25 cellular contexts compared by ENCODE assay signal in the genomic region with DNA sequence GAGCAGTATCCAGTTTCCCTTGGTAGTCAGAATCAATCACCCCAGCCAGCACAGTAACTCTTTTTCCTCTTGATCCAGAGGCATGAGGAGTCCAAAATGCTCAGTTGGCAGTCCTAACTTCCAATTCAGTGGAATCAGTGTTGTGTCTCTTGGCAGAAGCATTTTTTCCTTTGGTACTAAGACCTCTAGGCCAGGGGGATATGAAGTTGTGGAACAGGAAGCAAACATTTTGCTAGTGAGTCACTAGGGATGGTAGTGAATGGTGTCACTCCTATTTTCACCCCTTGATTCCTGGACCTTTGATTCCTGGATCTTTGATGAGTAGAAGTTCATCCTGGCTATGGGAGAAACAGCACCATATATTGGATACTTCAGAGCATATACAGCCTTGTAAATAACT.
DNase-seq lines count a peak whose midpoint lies in the region; ATAC-seq and TF ChIP-seq lines count a peak whose summit lies in the region.
"Had no signal": no experiment of that assay in that cellular context is flagged by ENCODE, and none has a peak within 500 bp of the region (broad histone marks: within the 10 kb centered on the region; RNA-seq: fewer than 3 reads in every experiment).

No MANE protein-coding gene starts in this region.

- H2AFZ ChIP-seq in HCT116 (ENCODE audit: low read depth, low read length, poor library complexity, severe bottlenecking): no peak overlapping the region

- no peak for TF ChIP-seq POLR2A in HCT116 (IDR thresholded peaks at IDR 0.05; ENCODE audit: borderline replicate concordance, extremely low read depth, insufficient read depth, insufficient read length)
- no peak for TF ChIP-seq POLR2A in gastroesophageal sphincter (IDR thresholded peaks at IDR 0.05)

- ATAC-seq in HCT116 (no peak), SK-N-SH treated with all-trans-retinoic acid at 6 μM for 48 hours (peak; percentile 36; the same call in 2 of the 3 replicates), gastroesophageal sphincter (no peak), HG03521 (IDR thresholded peaks at IDR 0.05; ENCODE audit: unreplicated experiment) (no peak), GM18511 (IDR thresholded peaks at IDR 0.05; ENCODE audit: unreplicated experiment) (no peak)
- ATAC-seq: GM12878, K562, T-cell had no signal

- no peak for TF ChIP-seq EP300 in gastroesophageal sphincter (IDR thresholded peaks at IDR 0.05)

- no peak overlapping the region for H3K27ac ChIP-seq in HCT116 (ENCODE audit: low read depth, low read length)
- no peak overlapping the region for H3K27ac ChIP-seq in gastroesophageal sphincter
- H3K27ac ChIP-seq: dorsolateral prefrontal cortex, stomach, tibial nerve had no signal

- H3K36me3 ChIP-seq in HCT116 (ENCODE audit: control insufficient read depth in 1 of 2, insufficient read depth in 2 of 2, low read length in 2 of 2) (no peaks in the 10 kb centered on the region), gastroesophageal sphincter (no peaks in the 10 kb centered on the region)
- H3K36me3 ChIP-seq: stomach, tibial nerve had no signal

- DNase-seq in HCT116 (ENCODE audit: low read depth, low spot score) (no peak), epithelial cell of esophagus (ENCODE audit: low read depth) (peak; percentile 63), kidney tubule cell (ENCODE audit: low spot score) (peak; percentile 77), HPDE6-E6E7 (ENCODE audit: extremely low spot score) (no peak)
- DNase-seq: activated naive CD4-positive, alpha-beta T cell treated with anti-CD3 and anti-CD28 coated beads, Interleukin-2, amount 10 ng/mL, durations not matched to agents 7 days and 5 days; activated T-cell treated with anti-CD3 and anti-CD28 coated beads, Interleukin-2, amount 50 U/mL, for 48 hours; C1 segment of cervical spinal cord; Caco-2; DMS79 treated with DMSO at 0.1 percent for 48 hours; dorsolateral prefrontal cortex; erythroblast; H7; kidney; NCI-H1436; OCI-M1; SHP77; stomach; T-cell had no signal

- RAD21 ChIA-PET in HCT116 (lab: Charles Lee; ENCODE audit: low non-redundant PET in 1 of 2, low total read pairs in 2 of 2, uncharacterized antibody in 2 of 2, unreplicated experiment in 2 of 2): no interaction called here

- H3K9me3 ChIP-seq in HCT116 (ENCODE audit: control insufficient read depth in 1 of 2, insufficient read depth in 1 of 2, low read depth in 1 of 2, low read length in 2 of 2) (no peaks in the 10 kb centered on the region; a peak in 1 of 4 replicates), gastroesophageal sphincter (peaks cover 0 to 23% (median 0%) of the 10 kb centered on the region in 3 donors)

- intact Hi-C loops in HCT116 (cut with micrococcal nuclease): no loop called here

- CTCF ChIA-PET in HCT116 (lab: Charles Lee): no interaction called here

- H3K9ac ChIP-seq in HCT116 (ENCODE audit: low read length): no peak overlapping the region

- POLR2A ChIA-PET in HCT116 (lab: Charles Lee): no interaction called here

- peaks cover 0 to 10% of the 10 kb centered on the region in 2 experiments; a peak in 1 of 4 replicates for H3K4me1 ChIP-seq in HCT116 (ENCODE audit: control insufficient read depth in 1 of 2, insufficient read depth in 2 of 2, low read length in 2 of 2)
- no peaks in the 10 kb centered on the region for H3K4me1 ChIP-seq in gastroesophageal sphincter
- H3K4me1 ChIP-seq: Caco-2, stomach, tibial nerve had no signal

- TF ChIP-seq CTCF in HCT116 (IDR thresholded peaks at IDR 0.05 in 2 of 3, conservative IDR thresholded peaks at IDR 0.05 in 1 of 3; ENCODE audit: borderline replicate concordance in 1 of 3, insufficient read depth in 1 of 3, low read depth in 2 of 3, low read length in 2 of 3) (no peak), epithelial cell of esophagus (IDR thresholded peaks at IDR 0.05; ENCODE audit: insufficient read depth, low read depth, low read length, missing control alignments) (no peak), gastroesophageal sphincter (IDR thresholded peaks at IDR 0.05) (no peak)

- no TSS peak for BruUV-seq in HCT116 (replicated peaks; lab: Mats Ljungman, UMichigan)

- no peaks in the 10 kb centered on the region for H3K27me3 ChIP-seq in HCT116 (ENCODE audit: insufficient read depth, low read length)
- no peaks in the 10 kb centered on the region for H3K27me3 ChIP-seq in gastroesophageal sphincter
- H3K27me3 ChIP-seq: stomach, tibial nerve had no signal

- no peak for TF ChIP-seq RAD21 in HCT116 (IDR thresholded peaks at IDR 0.05; ENCODE audit: low read depth)

- no peaks in the 10 kb centered on the region for H4K20me1 ChIP-seq in HCT116 (ENCODE audit: insufficient read depth)

- no peaks in the 10 kb centered on the region for H3K9me2 ChIP-seq in HCT116 (ENCODE audit: insufficient read depth)

- peak overlapping the region; percentile 12; the same call in 1 of the 2 replicates for H3K4me2 ChIP-seq in HCT116 (ENCODE audit: low read length)

- no peaks in the 10 kb centered on the region for H3K79me2 ChIP-seq in HCT116 (ENCODE audit: insufficient read depth, low read length)

- H3K4me3 ChIP-seq in HCT116 (replicated peaks in 1 of 2; ENCODE audit: low read depth in 1 of 2, low read length in 2 of 2) (no peak overlapping the region), epithelial cell of esophagus (ENCODE audit: low read length) (no peak overlapping the region), gastroesophageal sphincter (no peak overlapping the region)
- H3K4me3 ChIP-seq: dorsolateral prefrontal cortex, GM12878, K562, stomach, tibial nerve had no signal

TF ChIP-seq in HCT116, 20 proteins besides CTCF, POLR2A, EP300 and RAD21:
- no peak for TF ChIP-seq ZFX (IDR thresholded peaks at IDR 0.05)
- no peak for TF ChIP-seq SP1 (IDR thresholded peaks at IDR 0.05; ENCODE audit: low read depth)
- TF ChIP-seq ELF1 (IDR thresholded peaks at IDR 0.05; ENCODE audit: borderline replicate concordance, low read depth): no peak
TF ChIP-seq in HCT116: peak in this region for 0.

TF ChIP-seq in SK-N-SH treated with all-trans-retinoic acid at 6 μM for 48 hours, 23 proteins besides CTCF, POLR2A, EP300 and RAD21:
- TF ChIP-seq ZFP3 (CRISPR knock-in tag; IDR thresholded peaks at IDR 0.05) (no peak), ZNF8 (CRISPR knock-in tag; IDR thresholded peaks at IDR 0.05) (no peak), BACH2 (CRISPR knock-in tag; IDR thresholded peaks at IDR 0.05; ENCODE audit: borderline replicate concordance) (no peak), ZC3H10 (CRISPR knock-in tag; IDR thresholded peaks at IDR 0.05) (no peak)

Comparison
In these comparisons a context has a peak if more than half of its experiments do, and no peak if none do; other contexts are left out.
1. DNase-seq: peak in epithelial cell of esophagus (single experiment) and kidney tubule cell (single experiment); none in HCT116 (single experiment) and HPDE6-E6E7 (single experiment).